In genomic region chr1:31703431-31704260, GRCh38 we compare ENCODE assay signal across 8 cellular contexts. TPM values are rescaled to one million over a fixed set of nuclear protein-coding genes. Genes with fewer than 3 reads are reported as not detected.
DNase-seq lines count a peak whose midpoint lies in the region; ATAC-seq and TF ChIP-seq lines count a peak whose summit lies in the region.

Gene COL16A1 (minus strand): TSS chr1:31704017. CDS start chr1:31702193, 1,824 bp downstream.

- intact Hi-C loops in natural killer cell (cut with micrococcal nuclease): no loop called here

- peak within 1 kb of the TSS; percentile 79 to 87 for H3K27ac Mint-ChIP-seq in natural killer cell

- H3K4me1 ChIP-seq in SJCRH30 (peaks cover 24% of the 10 kb centered on the region), foreskin keratinocyte (peaks cover 38% of the 10 kb centered on the region)

- DNase-seq in EL (peak; percentile 53), SJCRH30 (no peak), foreskin keratinocyte (peak in 1 of 2 donors; percentile 72), natural killer cell (no peak), NCI-H187 treated with DMSO at 0.1 percent for 48 hours (lab: John Stamatoyannopoulos, UW) (no peak)
- DNase-seq in central memory CD4-positive, alpha-beta T cell: no peak

- H3K27me3 Mint-ChIP-seq in natural killer cell (ENCODE audit: low read depth in 2 of 2): peaks cover 7 to 13% of the 10 kb centered on the region in 2 donors

- peaks cover 55 to 70% of the 10 kb centered on the region in 2 donors for H3K4me1 Mint-ChIP-seq in natural killer cell

- ATAC-seq in foreskin keratinocyte (peak; percentile 64), natural killer cell (no peak), HG02885 (IDR thresholded peaks at IDR 0.05; ENCODE audit: poor library complexity, unreplicated experiment) (no peak), GM18511 (IDR thresholded peaks at IDR 0.05; ENCODE audit: unreplicated experiment) (no peak)

- TF ChIP-seq CTCF in foreskin keratinocyte (conservative IDR thresholded peaks at IDR 0.05) (no peak), natural killer cell (IDR thresholded peaks at IDR 0.05) (no peak)

- H3K36me3 ChIP-seq in SJCRH30: no peaks in the 10 kb centered on the region

- no peak within 1 kb of the TSS for H3K27ac ChIP-seq in SJCRH30
- peak within 1 kb of the TSS; percentile 82 for H3K27ac ChIP-seq in foreskin keratinocyte

- H3K9me3 Mint-ChIP-seq in natural killer cell: no peaks in the 10 kb centered on the region

- H3K27me3 ChIP-seq in SJCRH30: peaks cover 26% of the 10 kb centered on the region
- no peaks in the 10 kb centered on the region for H3K27me3 ChIP-seq in foreskin keratinocyte

- no peaks in the 10 kb centered on the region for H3K9me3 ChIP-seq in SJCRH30 (replicated peaks)

- H3K4me3 Mint-ChIP-seq in natural killer cell: peak within 1 kb of the TSS; percentile 75

- H3K4me3 ChIP-seq in SJCRH30: peak within 1 kb of the TSS; percentile 34

- no peaks in the 10 kb centered on the region for H3K36me3 Mint-ChIP-seq in natural killer cell

RNA-seq across cellular contexts. Expression of gene COL16A1, which starts in this region (rescaled TPM):
- 2.6 and 2.7 TPM in 2 replicates for total RNA-seq in SJCRH30 (2014; rRNA removed; shearing (Covaris generic))
- total RNA-seq in foreskin keratinocyte (125 and 133 TPM in 2 replicates), natural killer cell (under 1 TPM in 1 of 3 donors, not detected in 2; 0.14 TPM)
- polyA plus RNA-seq in foreskin keratinocyte: 74.3 and 80.3 TPM in 2 replicates

Comparison
In these comparisons a context has a peak if more than half of its experiments do, and no peak if none do; other contexts are left out.
1. RNA of gene COL16A1 (total RNA-seq): 125 to 133 TPM in foreskin keratinocyte; 2.6 to 2.7 TPM in SJCRH30 and 0.14 TPM in natural killer cell; every median in the first group is over 10 times any median in the second.